ENCODE assay signal across 10 cellular contexts in genomic region chr6:5486214-5486613, GRCh38.
DNase-seq lines count a peak whose midpoint lies in the region; ATAC-seq and TF ChIP-seq lines count a peak whose summit lies in the region.
"Had no signal": no experiment of that assay in that cellular context is flagged by ENCODE, and none has a peak within 500 bp of the region (broad histone marks: within the 10 kb centered on the region; RNA-seq: fewer than 3 reads in every experiment).

No MANE protein-coding gene starts in this region.

- H3K79me2 ChIP-seq in OCI-LY3 (ENCODE audit: low read length): no peaks in the 10 kb centered on the region

- H3K4me1 Mint-ChIP-seq in progenitor cell of endocrine pancreas (ENCODE audit: low read depth): peaks cover 2% of the 10 kb centered on the region

- no peak overlapping the region for H3K27ac ChIP-seq in OCI-LY3 (ENCODE audit: low read length)

- H3K36me3 Mint-ChIP-seq in progenitor cell of endocrine pancreas (ENCODE audit: insufficient read depth): peaks cover 2% of the 10 kb centered on the region

- no peaks in the 10 kb centered on the region for H3K27me3 Mint-ChIP-seq in progenitor cell of endocrine pancreas

- TF ChIP-seq CTCF in OCI-LY3 (IDR thresholded peaks at IDR 0.05; ENCODE audit: low read depth, low read length) (no peak), progenitor cell of endocrine pancreas (IDR thresholded peaks at IDR 0.05; ENCODE audit: unreplicated experiment) (no peak)

- no peak overlapping the region for H3K4me3 Mint-ChIP-seq in progenitor cell of endocrine pancreas (ENCODE audit: low read depth)

- H3K27me3 ChIP-seq in OCI-LY3 (ENCODE audit: low read depth, low read length): no peaks in the 10 kb centered on the region

- peaks cover 34% of the 10 kb centered on the region for H3K4me1 ChIP-seq in OCI-LY3 (ENCODE audit: low read length)

- no peak overlapping the region for H2AFZ ChIP-seq in OCI-LY3 (ENCODE audit: low read depth, low read length)

- H3K9me3 Mint-ChIP-seq in progenitor cell of endocrine pancreas (ENCODE audit: low read depth): no peaks in the 10 kb centered on the region

- peak overlapping the region; percentile 27; the same call in 1 of the 2 replicates for H3K4me3 ChIP-seq in OCI-LY3 (ENCODE audit: low read length)
- H3K4me3 ChIP-seq: K562 had no signal

- peak overlapping the region; percentile 57 for H3K4me2 ChIP-seq in OCI-LY3 (ENCODE audit: low read length)

- H3K9ac ChIP-seq in OCI-LY3 (ENCODE audit: low read length): no peak overlapping the region

- ATAC-seq in GM18517 (IDR thresholded peaks at IDR 0.05; ENCODE audit: unreplicated experiment) (peak; percentile 96), GM19468 (IDR thresholded peaks at IDR 0.05; ENCODE audit: extremely low read depth, unreplicated experiment) (peak; percentile 80), HG02970 (IDR thresholded peaks at IDR 0.05; ENCODE audit: low FRiP score, unreplicated experiment) (peak; percentile 73)
- ATAC-seq: K562 had no signal

- DNase-seq in SK-N-DZ (ENCODE audit: low spot score) (no peak), H4 (ENCODE audit: low spot score) (no peak), progenitor cell of endocrine pancreas (ENCODE audit: low spot score, unreplicated experiment) (no peak)
- DNase-seq in stimulated activated naive CD4-positive, alpha-beta T cell treated with Interleukin-2 at 50 U/mL for 16 hours (lab: John Stamatoyannopoulos, UW): no peak
- DNase-seq: NCI-H524 treated with DMSO at 0.1 percent for 48 hours had no signal

- H3K36me3 ChIP-seq in OCI-LY3 (replicated peaks; ENCODE audit: low read depth, low read length): no peaks in the 10 kb centered on the region

- H3K9me3 ChIP-seq in OCI-LY3 (ENCODE audit: insufficient read depth, low read length): no peaks in the 10 kb centered on the region

- H4K20me1 ChIP-seq in OCI-LY3 (ENCODE audit: insufficient read depth, low read length): peaks cover 12% of the 10 kb centered on the region

- H3K27ac Mint-ChIP-seq in progenitor cell of endocrine pancreas: no peak overlapping the region
